ENCODE assay signal across 24 cellular contexts in genomic region chr7:97001221-97001620, GRCh38. TPM values are rescaled to one million over a fixed set of nuclear protein-coding genes. Genes with fewer than 3 reads are reported as not detected.
"Had no signal": no experiment of that assay in that cellular context is flagged by ENCODE, and none has a peak within 500 bp of the region (broad histone marks: within the 10 kb centered on the region; RNA-seq: fewer than 3 reads in every experiment).

No MANE protein-coding gene starts in this region.

- ATAC-seq: activated CD8-positive, alpha-beta T cell treated with anti-CD3 and anti-CD28 coated beads, Interleukin-2, amount 10 ng/mL, durations not matched to agents 7 days and 5 days; activated naive CD8-positive, alpha-beta T cell treated with anti-CD3 and anti-CD28 coated beads, Interleukin-2, amount 50 U/mL, for 24 hours; body of pancreas; gastrocnemius medialis; natural killer cell treated with Interleukin-12 subunit alpha and Interleukin-12 subunit beta and Interleukin-15 and Interleukin-18, amount 100 ng/mL, for 72 hours; right lobe of liver had no signal

- H3K36me3 ChIP-seq: gastrocnemius medialis, left ventricle myocardium inferior, right lobe of liver, stomach, suprapubic skin, tibial nerve, uterus had no signal

- H3K4me1 ChIP-seq: right lobe of liver, uterus had no signal

- H3K4me3 Mint-ChIP-seq: activated CD8-positive, alpha-beta T cell treated with anti-CD3 and anti-CD28 coated beads, Interleukin-2, amount 10 ng/mL, durations not matched to agents 7 days and 5 days; activated naive CD8-positive, alpha-beta T cell treated with anti-CD3 and anti-CD28 coated beads, Interleukin-2, amount 50 U/mL, for 24 hours; activated T-helper 1 cell treated with anti-CD3 and anti-CD28 coated beads, Interleukin-12 subunit alpha, Interleukin-12 subunit beta, Interleukin-2, Interleukin-4 antibody, amounts not matched to agents 30 ng/mL and 10 ng/mL and 1 ng/mL, durations not matched to agents 14 hours and 24 hours and 36 hours; natural killer cell treated with Interleukin-12 subunit alpha and Interleukin-12 subunit beta and Interleukin-15 and Interleukin-18, amount 100 ng/mL, for 72 hours had no signal

- DNase-seq: activated CD4-positive, alpha-beta T cell treated with anti-CD3 and anti-CD28 coated beads for 1 hour; activated CD4-positive, alpha-beta T cell treated with anti-CD3 and anti-CD28 coated beads, Interleukin-2, amount 50 U/mL, for 1 hour; activated CD8-positive, alpha-beta T cell treated with anti-CD3 and anti-CD28 coated beads, Interleukin-2, amount 10 ng/mL, durations not matched to agents 7 days and 5 days; activated gamma-delta T cell; activated naive CD4-positive, alpha-beta T cell treated with anti-CD3 and anti-CD28 coated beads, Interleukin-2, amount 50 U/mL, for 16 hours; activated naive CD8-positive, alpha-beta T cell treated with anti-CD3 and anti-CD28 coated beads, Interleukin-2, amount 50 U/mL, for 24 hours; body of pancreas; effector memory CD4-positive, alpha-beta T cell; gastrocnemius medialis; hippocampal formation; left ventricle myocardium inferior; mammary epithelial cell; right lobe of liver; stimulated activated CD4-positive, alpha-beta T cell treated with anti-CD3 and anti-CD28 coated beads, Interleukin-1b, Interleukin-23, amount 100 ng/mL, for 48 hours; stomach; T-helper 9 cell; uterus had no signal

- H3K9me3 Mint-ChIP-seq: activated naive CD8-positive, alpha-beta T cell treated with anti-CD3 and anti-CD28 coated beads, Interleukin-2, amount 50 U/mL, for 24 hours; activated T-helper 1 cell treated with anti-CD3 and anti-CD28 coated beads, Interleukin-12 subunit alpha, Interleukin-12 subunit beta, Interleukin-2, Interleukin-4 antibody, amounts not matched to agents 30 ng/mL and 10 ng/mL and 1 ng/mL, durations not matched to agents 14 hours and 24 hours and 36 hours; natural killer cell treated with Interleukin-12 subunit alpha and Interleukin-12 subunit beta and Interleukin-15 and Interleukin-18, amount 100 ng/mL, for 72 hours had no signal

- H3K9me3 ChIP-seq: body of pancreas, gastrocnemius medialis, left ventricle myocardium inferior, right lobe of liver, suprapubic skin, tibial nerve, uterus had no signal

- H3K27ac Mint-ChIP-seq: activated CD8-positive, alpha-beta T cell treated with anti-CD3 and anti-CD28 coated beads, Interleukin-2, amount 10 ng/mL, durations not matched to agents 7 days and 5 days; activated naive CD8-positive, alpha-beta T cell treated with anti-CD3 and anti-CD28 coated beads, Interleukin-2, amount 50 U/mL, for 24 hours; activated T-helper 1 cell treated with anti-CD3 and anti-CD28 coated beads, Interleukin-12 subunit alpha, Interleukin-12 subunit beta, Interleukin-2, Interleukin-4 antibody, amounts not matched to agents 30 ng/mL and 10 ng/mL and 1 ng/mL, durations not matched to agents 14 hours and 24 hours and 36 hours; natural killer cell treated with Interleukin-12 subunit alpha and Interleukin-12 subunit beta and Interleukin-15 and Interleukin-18, amount 100 ng/mL, for 72 hours had no signal

- H3K27ac ChIP-seq: body of pancreas, gastrocnemius medialis, left ventricle myocardium inferior, right lobe of liver, skin epidermis, stomach, suprapubic skin, tibial nerve, uterus had no signal

- H3K4me3 ChIP-seq: body of pancreas, gastrocnemius medialis, left ventricle myocardium inferior, right lobe of liver, skin epidermis, stomach, suprapubic skin, tibial nerve, uterus had no signal

RNA-seq across cellular contexts. Expression of gene DLX6, which starts 4.1 kb away (rescaled TPM):
- total RNA-seq: activated CD8-positive, alpha-beta T cell treated with anti-CD3 and anti-CD28 coated beads, Interleukin-2, amount 10 ng/mL, durations not matched to agents 7 days and 5 days; activated T-helper 1 cell treated with anti-CD3 and anti-CD28 coated beads, Interleukin-12 subunit alpha, Interleukin-12 subunit beta, Interleukin-2, Interleukin-4 antibody, amounts not matched to agents 30 ng/mL and 10 ng/mL and 1 ng/mL, durations not matched to agents 14 hours and 24 hours and 36 hours; body of pancreas; cardiac septum; dermis microvascular lymphatic vessel endothelial cell; gastrocnemius medialis; left ventricle myocardium inferior; mammary epithelial cell; natural killer cell treated with Interleukin-12 subunit alpha and Interleukin-12 subunit beta and Interleukin-15 and Interleukin-18, amount 100 ng/mL, for 72 hours; right lobe of liver; stomach; tibial nerve had no signal
- polyA plus RNA-seq: mammary epithelial cell had no signal

RNA-seq across cellular contexts. Expression of gene DLX5, which starts 23.4 kb away (rescaled TPM):
- total RNA-seq: activated CD8-positive, alpha-beta T cell treated with anti-CD3 and anti-CD28 coated beads, Interleukin-2, amount 10 ng/mL, durations not matched to agents 7 days and 5 days; activated T-helper 1 cell treated with anti-CD3 and anti-CD28 coated beads, Interleukin-12 subunit alpha, Interleukin-12 subunit beta, Interleukin-2, Interleukin-4 antibody, amounts not matched to agents 30 ng/mL and 10 ng/mL and 1 ng/mL, durations not matched to agents 14 hours and 24 hours and 36 hours; body of pancreas; dermis microvascular lymphatic vessel endothelial cell; left ventricle myocardium inferior; natural killer cell treated with Interleukin-12 subunit alpha and Interleukin-12 subunit beta and Interleukin-15 and Interleukin-18, amount 100 ng/mL, for 72 hours; right lobe of liver had no signal
